1 cellular context compared by ENCODE assay signal in genomic region chr20:45701104-45701503, GRCh38.
TF ChIP-seq lines count a peak whose summit lies in the region.

No MANE protein-coding gene starts in this region.

TF ChIP-seq in K562, 482 proteins besides CTCF, POLR2A, EP300 and RAD21:
- TF ChIP-seq ZNF146 (CRISPR knock-in tag; IDR thresholded peaks at IDR 0.05; ENCODE audit: unreplicated experiment): no peak
- TF ChIP-seq, protein P1, sequence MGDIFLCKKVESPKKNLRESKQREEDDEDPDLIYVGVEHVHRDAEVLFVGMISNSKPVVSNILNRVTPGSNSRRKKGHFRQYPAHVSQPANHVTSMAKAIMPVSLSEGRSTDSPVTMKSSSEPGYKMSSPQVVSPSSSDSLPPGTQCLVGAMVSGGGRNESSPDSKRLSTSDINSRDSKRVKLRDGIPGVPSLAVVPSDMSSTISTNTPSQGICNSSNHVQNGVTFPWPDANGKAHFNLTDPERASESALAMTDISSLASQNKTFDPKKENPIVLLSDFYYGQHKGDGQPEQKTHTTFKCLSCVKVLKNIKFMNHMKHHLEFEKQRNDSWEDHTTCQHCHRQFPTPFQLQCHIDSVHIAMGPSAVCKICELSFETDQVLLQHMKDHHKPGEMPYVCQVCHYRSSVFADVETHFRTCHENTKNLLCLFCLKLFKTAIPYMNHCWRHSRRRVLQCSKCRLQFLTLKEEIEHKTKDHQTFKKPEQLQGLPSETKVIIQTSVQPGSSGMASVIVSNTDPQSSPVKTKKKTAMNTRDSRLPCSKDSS (IDR thresholded peaks at IDR 0.05; ENCODE audit: low read depth, partially characterized antibody): no peak
- no peak for TF ChIP-seq RREB1 (CRISPR knock-in tag; IDR thresholded peaks at IDR 0.05)
- TF ChIP-seq EP400 (IDR thresholded peaks at IDR 0.05): no peak
- no peak for TF ChIP-seq ZBTB17 (CRISPR knock-in tag; IDR thresholded peaks at IDR 0.05)
- no peak for TF ChIP-seq SRF (CRISPR knock-in tag; IDR thresholded peaks at IDR 0.05)
- TF ChIP-seq ZNF232 (CRISPR knock-in tag; IDR thresholded peaks at IDR 0.05): no peak
- TF ChIP-seq SPI1 (IDR thresholded peaks at IDR 0.05; ENCODE audit: borderline replicate concordance, low read depth, low read length): 0 out of 2 replicates have a peak, but pooled peaks have one; percentile 10
